8 cellular contexts compared by ENCODE assay signal in the genomic region with DNA sequence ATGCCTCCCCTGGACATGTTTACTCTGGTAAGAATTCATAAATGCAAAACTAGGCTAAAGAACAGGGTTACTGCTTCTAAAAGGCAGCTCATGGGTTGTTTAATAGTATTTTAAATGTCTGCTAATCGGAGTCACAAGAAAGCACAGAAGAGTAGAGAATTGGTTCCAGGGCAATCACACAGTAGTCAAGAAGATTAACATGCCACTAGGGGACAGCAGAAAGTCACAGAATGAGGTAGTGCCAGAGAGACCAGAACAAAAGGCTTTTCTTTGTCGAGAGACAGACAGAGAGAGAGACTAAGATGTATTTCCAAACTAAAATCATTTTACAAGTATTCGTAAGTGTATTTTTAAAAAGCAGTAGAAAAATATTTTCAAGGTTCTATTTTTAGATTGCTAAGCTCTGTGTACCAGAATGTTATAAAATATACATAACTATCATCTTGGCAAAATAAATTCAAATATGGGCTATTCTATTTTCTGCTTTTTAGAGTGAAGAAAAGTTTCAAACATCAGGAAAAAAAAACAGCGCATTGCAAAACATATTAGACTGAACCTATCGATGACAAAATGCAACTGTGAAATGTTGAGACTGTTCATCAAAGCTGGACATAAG.
DNase-seq lines count a peak whose midpoint lies in the region; ATAC-seq, FAIRE-seq and TF ChIP-seq lines count a peak whose summit lies in the region.

No MANE protein-coding gene starts in this region.

- ATAC-seq in GM19397 (IDR thresholded peaks at IDR 0.05; ENCODE audit: unreplicated experiment) (peak; percentile 89), body of pancreas (peak; percentile 65)
- ATAC-seq in effector memory CD8-positive, alpha-beta T cell (replicated peaks), result no peak

- H3K36me3 Mint-ChIP-seq in effector memory CD8-positive, alpha-beta T cell (ENCODE audit: insufficient read depth), result no peaks in the 10 kb centered on the region

- no peak overlapping the region for H3K27ac Mint-ChIP-seq in effector memory CD8-positive, alpha-beta T cell

- no peak overlapping the region for H3K4me3 ChIP-seq in HL-60 (replicated peaks; ENCODE audit: insufficient read depth, low read length)
- no peak overlapping the region for H3K4me3 ChIP-seq in body of pancreas
- H3K4me3 ChIP-seq in stomach, result no peak overlapping the region

- peak; percentile 80 for FAIRE-seq in D721Med (lab: Jason Lieb, UNC)

- H3K27ac ChIP-seq in HL-60 (replicated peaks) (no peak overlapping the region), body of pancreas (no peak overlapping the region), stomach (no peak overlapping the region)

- H3K4me1 ChIP-seq in body of pancreas, result peaks cover 7% of the 10 kb centered on the region
- peaks cover 0 to 21% (median 7%) of the 10 kb centered on the region in 4 donors for H3K4me1 ChIP-seq in stomach

- 12% methylated on average over 5 of the region's 5 CpGs for WGBS in body of pancreas, 2 donors
- WGBS in stomach, 5 donors, result 26 to 33% (median 27%) methylated on average over 5 of the region's 5 CpGs

- no peaks in the 10 kb centered on the region for H3K4me1 Mint-ChIP-seq in effector memory CD8-positive, alpha-beta T cell (ENCODE audit: low read depth in 2 of 2)

- no peak for TF ChIP-seq EP300 in stomach (IDR thresholded peaks at IDR 0.05)

- H3K9me3 ChIP-seq in body of pancreas (no peaks in the 10 kb centered on the region), stomach (no peaks in the 10 kb centered on the region)

- intact Hi-C loops in body of pancreas (cut with DNase I), result no loop called here
- intact Hi-C loops in stomach (cut with DNase I; ENCODE audit: low total_unique reads), result no loop called here

- TF ChIP-seq POLR2A in body of pancreas (IDR thresholded peaks at IDR 0.05) (no peak), stomach (IDR thresholded peaks at IDR 0.05) (no peak)

- DNase-seq in D721Med (ENCODE audit: insufficient read length, low spot score), result no peak
- peak; percentile 2 to 45 for DNase-seq in HL-60 (ENCODE audit: low read depth in 1 of 2, low spot score in 1 of 2)
- DNase-seq in NCI-H82 (lab: John Stamatoyannopoulos, UW), result peak; percentile 91
- DNase-seq in body of pancreas, result peak; percentile 15 to 59 (median 24)
- DNase-seq in iPS-NIHi11 (ENCODE audit: low spot score), result peak; percentile 44
- DNase-seq in stomach, result no peak
- DNase-seq in effector memory CD8-positive, alpha-beta T cell, result no peak

- H3K36me3 ChIP-seq in body of pancreas (replicated peaks in 1 of 2; ENCODE audit: insufficient read depth in 1 of 2, low read depth in 2 of 2) (no peaks in the 10 kb centered on the region), stomach (no peaks in the 10 kb centered on the region)

- H3K27me3 ChIP-seq in HL-60 (ENCODE audit: insufficient read depth, poor library complexity, severe bottlenecking) (peaks cover 4% of the 10 kb centered on the region), body of pancreas (no peaks in the 10 kb centered on the region), stomach (no peaks in the 10 kb centered on the region)

- H3K27me3 Mint-ChIP-seq in effector memory CD8-positive, alpha-beta T cell, result peaks cover 0 to 20% of the 10 kb centered on the region in 2 donors

- H3K4me3 Mint-ChIP-seq in effector memory CD8-positive, alpha-beta T cell, result no peak overlapping the region

- no peaks in the 10 kb centered on the region for H3K9me3 Mint-ChIP-seq in effector memory CD8-positive, alpha-beta T cell

- TF ChIP-seq CTCF in D721Med (IDR thresholded peaks at IDR 0.05; ENCODE audit: insufficient read depth, missing control alignments) (peak; percentile 88), HL-60 (IDR thresholded peaks at IDR 0.05; ENCODE audit: insufficient read depth, low read length) (peak; percentile 75), body of pancreas (IDR thresholded peaks at IDR 0.05) (peak; percentile 55 to 87 (median 78)), stomach (IDR thresholded peaks at IDR 0.05) (peak in 5 of 7 experiments; percentile 15 to 71 (median 47))

Comparison
In these comparisons a context has a peak if more than half of its experiments do, and no peak if none do; other contexts are left out.
1. DNase-seq: peak in HL-60 (2 of 2), NCI-H82 (single experiment), body of pancreas (4 of 4) and iPS-NIHi11 (single experiment); none in D721Med (single experiment), stomach (single experiment) and effector memory CD8-positive, alpha-beta T cell (0 of 3).
2. Peak in every context shown above with its lines, with median percentiles within 50 percentile points of each other: CTCF ChIP-seq.